ENCODE assay signal across 6 cellular contexts in the genomic region with DNA sequence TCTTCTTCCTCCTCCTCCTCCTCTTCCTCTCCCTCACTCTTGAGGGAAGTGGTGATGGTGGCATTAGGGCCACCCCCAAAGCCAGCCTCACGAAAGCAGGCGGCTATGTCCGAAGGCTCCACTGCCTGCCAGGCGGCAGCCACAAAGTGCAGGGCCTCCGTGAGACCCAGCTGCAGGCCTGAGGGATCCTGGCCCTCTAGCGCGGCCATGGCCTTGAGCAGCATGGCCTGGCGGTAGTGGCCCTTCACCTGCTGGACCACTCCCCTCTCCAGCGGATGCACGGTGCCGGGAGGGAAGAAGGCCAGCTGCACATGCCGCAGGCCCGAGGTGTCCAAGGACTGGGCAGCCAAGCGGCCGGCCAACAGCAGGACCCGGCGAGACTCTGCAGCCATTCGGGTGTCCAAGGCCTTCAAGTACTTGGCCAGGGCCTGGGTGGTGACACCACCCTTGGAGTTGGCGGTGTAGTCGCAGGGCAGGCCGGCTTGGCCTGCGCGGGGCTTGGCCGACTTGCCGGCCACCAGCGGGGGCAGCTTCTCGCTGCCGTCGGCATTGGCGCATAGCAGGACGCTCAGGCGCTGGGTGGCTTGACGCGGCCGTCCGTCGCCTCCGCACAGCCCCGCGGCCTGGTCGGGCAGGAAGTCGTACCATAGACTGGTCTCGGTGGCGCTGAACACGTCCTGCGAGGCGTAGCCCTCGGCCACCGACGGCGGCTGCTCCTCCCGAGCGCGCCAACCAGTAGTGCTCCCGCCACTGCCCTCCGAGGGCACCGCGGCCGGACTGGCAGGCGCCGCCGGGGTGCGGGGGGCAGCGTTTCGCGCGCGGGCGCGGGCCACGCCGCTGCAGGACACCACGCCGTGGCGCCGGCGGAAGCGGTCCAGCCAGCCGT. TPM values are rescaled to one million over a fixed set of nuclear protein-coding genes. Genes with fewer than 3 reads are reported as not detected.
DNase-seq lines count a peak whose midpoint lies in the region; ATAC-seq and TF ChIP-seq lines count a peak whose summit lies in the region.

No MANE protein-coding gene starts in this region.

- no peak for TF ChIP-seq CTCF in chondrocyte (IDR thresholded peaks at IDR 0.05)

- H3K79me2 ChIP-seq in trophoblast cell (ENCODE audit: control insufficient read depth, insufficient read depth, low read length, poor library complexity), result peaks cover 5% of the 10 kb centered on the region

- H4K8ac ChIP-seq in trophoblast cell (ENCODE audit: low read depth, low read length), result peak overlapping the region; percentile 81

- WGBS in trophoblast cell (ENCODE audit: extremely low coverage, insufficient coverage, insufficient read length), result no CpG with 5 or more reads among the region's 79 CpGs

- peak overlapping the region in 1 of 3 donors; percentile 70 for H3K27ac Mint-ChIP-seq in IgD-negative memory B cell
- no peak overlapping the region for H3K27ac Mint-ChIP-seq in chondrocyte (ENCODE audit: unreplicated experiment)

- peak overlapping the region; percentile 53 for H2AFZ ChIP-seq in trophoblast cell (ENCODE audit: insufficient read depth, low read length, poor library complexity)

- H3K4ac ChIP-seq in trophoblast cell (ENCODE audit: low read depth, low read length), result peak overlapping the region; percentile 18

- H3K79me1 ChIP-seq in trophoblast cell (ENCODE audit: low read length), result peaks cover 3% of the 10 kb centered on the region

- peaks cover 3% of the 10 kb centered on the region for H3K9me3 ChIP-seq in trophoblast cell (ENCODE audit: insufficient read depth, low read depth, low read length)

- peak overlapping the region; percentile 81 for H3K4me2 ChIP-seq in trophoblast cell (ENCODE audit: low read length)

- peaks cover 1% of the 10 kb centered on the region for H3K36me3 Mint-ChIP-seq in IgD-negative memory B cell
- H3K36me3 Mint-ChIP-seq in chondrocyte (ENCODE audit: low read depth), result no peaks in the 10 kb centered on the region

- H3K27me3 ChIP-seq in trophoblast cell (ENCODE audit: insufficient read depth, low read length), result no peaks in the 10 kb centered on the region

- no peak for ATAC-seq in GM18861 (IDR thresholded peaks at IDR 0.05; ENCODE audit: unreplicated experiment)

- H4K91ac ChIP-seq in trophoblast cell (ENCODE audit: low read depth, low read length), result peak overlapping the region; percentile 16

- H3K36me3 ChIP-seq in trophoblast cell (ENCODE audit: control insufficient read depth in 1 of 2, insufficient read depth in 2 of 2, low read length in 2 of 2), result peaks cover 8 to 12% of the 10 kb centered on the region in 2 experiments

- H2BK12ac ChIP-seq in trophoblast cell (ENCODE audit: low read length), result no peak overlapping the region

- DNase-seq in chondrocyte (ENCODE audit: low spot score) (no peak), trophoblast cell (no peak), SIG-M5 treated with dmso at 0.1 percent for 504 hours (lab: John Stamatoyannopoulos, UW; ENCODE audit: unreplicated experiment) (no peak), activated gamma-delta T cell treated with Interleukin-2 at 50 U/mL for 16 hours (no peak)

- peak overlapping the region; percentile 78 for H3K9ac ChIP-seq in trophoblast cell (ENCODE audit: low read length)

- H3K9me3 Mint-ChIP-seq in IgD-negative memory B cell (no peaks in the 10 kb centered on the region), chondrocyte (ENCODE audit: low read depth) (no peaks in the 10 kb centered on the region)

- no peaks in the 10 kb centered on the region for H3K27me3 Mint-ChIP-seq in IgD-negative memory B cell
- no peaks in the 10 kb centered on the region for H3K27me3 Mint-ChIP-seq in chondrocyte (ENCODE audit: low read depth)

- peak overlapping the region; percentile 74 for H3K4me3 ChIP-seq in trophoblast cell (ENCODE audit: low read depth, low read length)

- H3K27ac ChIP-seq in trophoblast cell (ENCODE audit: low read depth, low read length), result no peak overlapping the region

- peak overlapping the region; percentile 71 for H4K12ac ChIP-seq in trophoblast cell (ENCODE audit: low read depth, low read length)

- peaks cover 21 to 34% of the 10 kb centered on the region in 2 experiments for H3K4me1 ChIP-seq in trophoblast cell (ENCODE audit: control insufficient read depth in 1 of 2, insufficient read depth in 2 of 2, low read length in 2 of 2)

- H3K4me1 Mint-ChIP-seq in IgD-negative memory B cell (peaks cover 24 to 29% (median 25%) of the 10 kb centered on the region in 3 donors), chondrocyte (ENCODE audit: low read depth) (peaks cover 49% of the 10 kb centered on the region)

- no peak overlapping the region for H2BK5ac ChIP-seq in trophoblast cell (ENCODE audit: low read depth, low read length, poor library complexity)

- H3K18ac ChIP-seq in trophoblast cell (ENCODE audit: low read length), result peak overlapping the region; percentile 65

- H3K23ac ChIP-seq in trophoblast cell (ENCODE audit: low read length), result no peak overlapping the region

- peak overlapping the region; percentile 78 for H2AK5ac ChIP-seq in trophoblast cell (ENCODE audit: low read length)

- peak overlapping the region; percentile 36 for H3K14ac ChIP-seq in trophoblast cell (ENCODE audit: low read length)

- H3K4me3 Mint-ChIP-seq in IgD-negative memory B cell, result peak overlapping the region in 3 of 4 donors; percentile 8 to 65 (median 50)
- H3K4me3 Mint-ChIP-seq in chondrocyte (ENCODE audit: unreplicated experiment), result peak overlapping the region; percentile 66

- H2BK120ac ChIP-seq in trophoblast cell (ENCODE audit: insufficient read depth, low read length, poor library complexity), result no peak overlapping the region

RNA-seq across cellular contexts. Expression of gene CENPB, which starts 1.1 kb away (rescaled TPM):
- 1.1 TPM for polyA plus RNA-seq in IgD-negative memory B cell
- total RNA-seq in chondrocyte, result 91.1 to 94.9 TPM (median 92.1 TPM) in 3 replicates
- polyA plus RNA-seq in trophoblast cell (2013), result 23.2 and 23.8 TPM in 2 replicates

RNA-seq across cellular contexts. Expression of gene SPEF1, which starts 4.2 kb away (rescaled TPM):
- polyA plus RNA-seq in IgD-negative memory B cell, result not detected
- total RNA-seq in chondrocyte, result 0.12 to 0.60 TPM in 2 of 3 replicates, not detected in the other
- 0.04 and 0.11 TPM in 2 replicates for polyA plus RNA-seq in trophoblast cell (2013)

RNA-seq across cellular contexts. Expression of gene CDC25B, which starts 10.6 kb away (rescaled TPM):
- 20.0 TPM for polyA plus RNA-seq in IgD-negative memory B cell
- total RNA-seq in chondrocyte, result 48.7 to 60.1 TPM (median 57.8 TPM) in 3 replicates
- polyA plus RNA-seq in trophoblast cell (2013), result 25.2 and 26.6 TPM in 2 replicates

RNA-seq across cellular contexts. Expression of gene ADISSP, which starts 17.9 kb away (rescaled TPM):
- 30.0 TPM for polyA plus RNA-seq in IgD-negative memory B cell
- 23.5 to 30.4 TPM (median 26.7 TPM) in 3 replicates for total RNA-seq in chondrocyte
- 15.3 and 15.6 TPM in 2 replicates for polyA plus RNA-seq in trophoblast cell (2013)

RNA-seq across cellular contexts. Expression of gene AP5S1, which starts 34.9 kb away (rescaled TPM):
- 12.8 TPM for polyA plus RNA-seq in IgD-negative memory B cell
- 17.9 to 24.5 TPM (median 20.1 TPM) in 3 replicates for total RNA-seq in chondrocyte
- polyA plus RNA-seq in trophoblast cell (2013), result 4.4 and 4.5 TPM in 2 replicates
